Comparison of ENCODE assay signal across 20 cellular contexts in genomic region chr5:147880461-147880860, GRCh38. TPM values are rescaled to one million over a fixed set of nuclear protein-coding genes. Genes with fewer than 3 reads are reported as not detected.
DNase-seq lines count a peak whose midpoint lies in the region; ATAC-seq and TF ChIP-seq lines count a peak whose summit lies in the region.
"Had no signal": no experiment of that assay in that cellular context is flagged by ENCODE, and none has a peak within 500 bp of the region (broad histone marks: within the 10 kb centered on the region; RNA-seq: fewer than 3 reads in every experiment).

No MANE protein-coding gene starts in this region.

- no peak overlapping the region for H2BK120ac ChIP-seq in trophoblast cell (ENCODE audit: insufficient read depth, low read length, poor library complexity)

- H3K23ac ChIP-seq in trophoblast cell (ENCODE audit: low read length), result no peak overlapping the region

- DNase-seq in M059J (ENCODE audit: low read depth) (peak; percentile 16), WTC11 (ENCODE audit: low spot score) (no peak), foreskin keratinocyte (peak in 1 of 2 donors; percentile 45), trophoblast cell (peak; percentile 18 to 71), activated T-cell treated with anti-CD3 and anti-CD28 coated beads for 4 hours (no peak), medulla oblongata (ENCODE audit: extremely low spot score) (no peak), NCI-H187 (lab: John Stamatoyannopoulos, UW) (no peak)
- DNase-seq: ACHN; BE2C; C1 segment of cervical spinal cord; CD4-positive, CD25-positive, alpha-beta regulatory T cell; DMS 273 treated with DMSO at 0.1 percent for 48 hours; DMS79; GDM1; GOT3; H9; IMR-90 had no signal

- H2AK5ac ChIP-seq in trophoblast cell (ENCODE audit: low read length), result no peak overlapping the region

- no peak overlapping the region for H3K18ac ChIP-seq in trophoblast cell (ENCODE audit: low read length)

- peaks cover 2% of the 10 kb centered on the region for H3K79me1 ChIP-seq in trophoblast cell (ENCODE audit: low read length)

- POLR2A ChIA-PET in WTC11 (lab: Charles Lee), result no interaction called here

- no peaks in the 10 kb centered on the region for H3K79me2 ChIP-seq in trophoblast cell (ENCODE audit: control insufficient read depth, insufficient read depth, low read length, poor library complexity)

- H3K27ac Mint-ChIP-seq in WTC11, result peak overlapping the region; percentile 55; the same call in 1 of the 2 replicates
- H3K27ac Mint-ChIP-seq: CD4-positive, CD25-positive, alpha-beta regulatory T cell; H9 had no signal

- H3K36me3 ChIP-seq in trophoblast cell (ENCODE audit: control insufficient read depth in 1 of 2, insufficient read depth in 2 of 2, low read length in 2 of 2), result peaks cover 0 to 7% of the 10 kb centered on the region in 2 experiments
- H3K36me3 ChIP-seq: BE2C had no signal

- no peaks in the 10 kb centered on the region for H3K9me3 Mint-ChIP-seq in WTC11
- H3K9me3 Mint-ChIP-seq: CD4-positive, CD25-positive, alpha-beta regulatory T cell; H9 had no signal

- H3K4me3 Mint-ChIP-seq in WTC11, result no peak overlapping the region
- H3K4me3 Mint-ChIP-seq: CD4-positive, CD25-positive, alpha-beta regulatory T cell; H9 had no signal

- H3K9ac ChIP-seq in trophoblast cell (ENCODE audit: low read length), result no peak overlapping the region

- H3K27me3 ChIP-seq in foreskin keratinocyte (peaks cover 7% of the 10 kb centered on the region), trophoblast cell (ENCODE audit: insufficient read depth, low read length) (no peaks in the 10 kb centered on the region)

- H3K9me3 ChIP-seq in trophoblast cell (ENCODE audit: insufficient read depth, low read depth, low read length), result no peaks in the 10 kb centered on the region
- H3K9me3 ChIP-seq: BE2C had no signal

- H3K27me3 Mint-ChIP-seq in WTC11 (ENCODE audit: low read depth), result no peaks in the 10 kb centered on the region
- H3K27me3 Mint-ChIP-seq: CD4-positive, CD25-positive, alpha-beta regulatory T cell had no signal

- ATAC-seq in WTC11 (no peak), foreskin keratinocyte (peak; percentile 57), GM19351 (IDR thresholded peaks at IDR 0.05; ENCODE audit: unreplicated experiment) (no peak)
- ATAC-seq: K562 had no signal

- H2AFZ ChIP-seq in trophoblast cell (ENCODE audit: insufficient read depth, low read length, poor library complexity), result no peak overlapping the region

- H4K8ac ChIP-seq in trophoblast cell (ENCODE audit: low read depth, low read length), result no peak overlapping the region

- no CpG with 5 or more reads among the region's 2 CpGs for WGBS in trophoblast cell (ENCODE audit: extremely low coverage, insufficient coverage, insufficient read length)

- peaks cover 73% of the 10 kb centered on the region for H3K4me1 Mint-ChIP-seq in WTC11
- H3K4me1 Mint-ChIP-seq: CD4-positive, CD25-positive, alpha-beta regulatory T cell had no signal

- H3K36me3 Mint-ChIP-seq in WTC11, result peaks cover 9% of the 10 kb centered on the region
- H3K36me3 Mint-ChIP-seq: CD4-positive, CD25-positive, alpha-beta regulatory T cell had no signal

- H3K4me3 ChIP-seq in trophoblast cell (ENCODE audit: low read depth, low read length), result no peak overlapping the region
- H3K4me3 ChIP-seq: K562 had no signal

- H2BK5ac ChIP-seq in trophoblast cell (ENCODE audit: low read depth, low read length, poor library complexity), result no peak overlapping the region

- H3K4me2 ChIP-seq in trophoblast cell (ENCODE audit: low read length), result no peak overlapping the region

- no peak overlapping the region for H3K14ac ChIP-seq in trophoblast cell (ENCODE audit: low read length)

- H3K4me1 ChIP-seq in foreskin keratinocyte (no peaks in the 10 kb centered on the region), trophoblast cell (ENCODE audit: control insufficient read depth in 1 of 2, insufficient read depth in 2 of 2, low read length in 2 of 2) (peaks cover 5 to 9% of the 10 kb centered on the region in 2 experiments)
- H3K4me1 ChIP-seq: BE2C had no signal

- no peak overlapping the region for H4K12ac ChIP-seq in trophoblast cell (ENCODE audit: low read depth, low read length)

- CTCF ChIA-PET in WTC11 (lab: Charles Lee), result interaction anchor here (0.6 to 1.3 kb wide), 2 partner anchors 22 to 73 kb away, joined by 3 read pairs; no protein-coding TSS in a partner anchor

- H3K27ac ChIP-seq in foreskin keratinocyte (no peak overlapping the region), trophoblast cell (ENCODE audit: low read depth, low read length) (no peak overlapping the region)

- no peak overlapping the region for H3K4ac ChIP-seq in trophoblast cell (ENCODE audit: low read depth, low read length)

- TF ChIP-seq CTCF in WTC11 (IDR thresholded peaks at IDR 0.05) (no peak), foreskin keratinocyte (conservative IDR thresholded peaks at IDR 0.05) (no peak)

- no peak overlapping the region for H2BK12ac ChIP-seq in trophoblast cell (ENCODE audit: low read length)

- no peak overlapping the region for H4K91ac ChIP-seq in trophoblast cell (ENCODE audit: low read depth, low read length)

TF ChIP-seq in WTC11, 78 proteins besides CTCF, POLR2A, EP300 and RAD21 (continues in another document):
- TF ChIP-seq ATF1 (CRISPR knock-in tag; IDR thresholded peaks at IDR 0.05) (no peak), TP53 (CRISPR knock-in tag; IDR thresholded peaks at IDR 0.05) (no peak), ZNF423 (CRISPR knock-in tag; IDR thresholded peaks at IDR 0.05) (no peak), FOXP4 (CRISPR knock-in tag; IDR thresholded peaks at IDR 0.05) (no peak), E2F1 (CRISPR knock-in tag; IDR thresholded peaks at IDR 0.05) (no peak), ZNF281 (CRISPR knock-in tag; IDR thresholded peaks at IDR 0.05) (no peak)

RNA-seq across cellular contexts. Expression of gene SCGB3A2, which starts 1.9 kb away (rescaled TPM):
- not detected in 2 replicates for total RNA-seq in M059J (2014; rRNA removed; shearing (Covaris generic))
- total RNA-seq in WTC11 (2021) (57.3 to 79.1 TPM (median 66.0 TPM) in 3 replicates), foreskin keratinocyte (not detected in 2 replicates)
- polyA plus RNA-seq in foreskin keratinocyte, result not detected in 2 replicates
- 12.0 and 15.1 TPM in 2 replicates for polyA plus RNA-seq in trophoblast cell (2013)
- total RNA-seq: CD4-positive, CD25-positive, alpha-beta regulatory T cell; Daoy; IMR-90 had no signal
- polyA plus RNA-seq: CD4-positive, CD25-positive, alpha-beta regulatory T cell; IMR-90; K562 had no signal

RNA-seq across cellular contexts. Expression of gene C5orf46, which starts 25.9 kb away (rescaled TPM):
- total RNA-seq in M059J (2014; rRNA removed; shearing (Covaris generic)), result 5.9 and 10.0 TPM in 2 replicates
- total RNA-seq in WTC11 (2021), result not detected in 3 replicates
- total RNA-seq in foreskin keratinocyte, result 0.65 TPM in 1 of 2 replicates, not detected in the other
- 0.10 TPM in 1 of 2 replicates, not detected in the other for polyA plus RNA-seq in foreskin keratinocyte
- 145 and 154 TPM in 2 replicates for polyA plus RNA-seq in trophoblast cell (2013)
- total RNA-seq: CD4-positive, CD25-positive, alpha-beta regulatory T cell; H9; IMR-90; K562 had no signal
- polyA plus RNA-seq: CD4-positive, CD25-positive, alpha-beta regulatory T cell; K562 had no signal

RNA-seq across cellular contexts. Expression of gene SPINK1, which starts 49.0 kb away (rescaled TPM):
- total RNA-seq in M059J (2014; rRNA removed; shearing (Covaris generic)), result not detected in 2 replicates
- total RNA-seq in WTC11 (2021), result 5.4 to 10.6 TPM (median 5.5 TPM) in 3 replicates
- total RNA-seq in foreskin keratinocyte, result not detected in 2 replicates
- polyA plus RNA-seq in foreskin keratinocyte, result 0.17 TPM in 1 of 2 replicates, not detected in the other
- polyA plus RNA-seq in trophoblast cell (2013), result 12.4 and 13.6 TPM in 2 replicates
- total RNA-seq: CD4-positive, CD25-positive, alpha-beta regulatory T cell; IMR-90 had no signal
- polyA plus RNA-seq: CD4-positive, CD25-positive, alpha-beta regulatory T cell; IMR-90 had no signal

Comparison
In these comparisons a context has a peak if more than half of its experiments do, and no peak if none do; other contexts are left out.
1. DNase-seq: peak in M059J (single experiment) and trophoblast cell (2 of 2); none in WTC11 (single experiment), activated T-cell treated with anti-CD3 and anti-CD28 coated beads for 4 hours (single experiment), medulla oblongata (single experiment) and NCI-H187 (0 of 2).
2. RNA of gene SCGB3A2, which starts 1.9 kb away (total RNA-seq): 57.3 to 79.1 TPM in WTC11; not detected in M059J and not detected in foreskin keratinocyte; every median in the first group is over 10 times any median in the second.